In the genomic region with DNA sequence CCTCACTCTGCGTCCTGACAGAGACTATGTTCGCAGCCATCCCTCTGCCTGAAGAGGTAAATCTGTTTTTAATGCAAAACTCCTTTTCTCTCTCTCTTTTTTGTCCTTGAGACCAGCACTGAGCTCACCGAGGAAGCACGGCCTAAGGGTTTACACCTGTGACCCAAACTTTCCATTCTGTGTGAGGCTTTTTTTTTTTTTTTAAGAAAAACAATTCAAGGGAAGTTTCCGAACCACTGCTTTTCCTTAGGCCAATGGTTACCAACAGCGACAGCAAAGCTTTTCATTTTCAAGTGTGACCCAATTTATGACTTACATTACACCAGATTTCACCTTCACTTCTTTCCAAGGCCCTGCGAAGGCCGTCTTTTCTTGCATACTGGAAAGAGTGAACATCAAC, we compare ENCODE assay signal across 24 cellular contexts.
DNase-seq lines count a peak whose midpoint lies in the region; ATAC-seq and TF ChIP-seq lines count a peak whose summit lies in the region.
"Had no signal": no experiment of that assay in that cellular context is flagged by ENCODE, and none has a peak within 500 bp of the region (broad histone marks: within the 10 kb centered on the region; RNA-seq: fewer than 3 reads in every experiment).

No MANE protein-coding gene starts in this region.

- H2AFZ ChIP-seq in mammary epithelial cell (ENCODE audit: low read depth, low read length) (no peak overlapping the region), osteoblast (ENCODE audit: low read length) (no peak overlapping the region)

- H3K4me3 Mint-ChIP-seq in MCF 10A (ENCODE audit: unreplicated experiment) = no peak overlapping the region
- no peak overlapping the region for H3K4me3 Mint-ChIP-seq in WTC11
- H3K4me3 Mint-ChIP-seq: naive thymus-derived CD4-positive, alpha-beta T cell had no signal

- POLR2A ChIA-PET in MCF 10A (lab: Yijun Ruan, JAX) (interaction anchor here (0.6 to 6.5 kb wide), 8 partner anchors 9 to 917 kb away, joined by 3 to 59 read pairs (median 16); no protein-coding TSS in a partner anchor), WTC11 (lab: Charles Lee) (interaction anchor here (0.6 to 0.7 kb wide), 2 partner anchors 27 to 106 kb away, joined by 3 read pairs; no protein-coding TSS in a partner anchor)

- H3K27me3 ChIP-seq in mammary epithelial cell (ENCODE audit: insufficient read depth, low read length) = no peaks in the 10 kb centered on the region
- no peaks in the 10 kb centered on the region for H3K27me3 ChIP-seq in thyroid gland
- H3K27me3 ChIP-seq in osteoblast (ENCODE audit: insufficient read depth, low read length) = no peaks in the 10 kb centered on the region

- TF ChIP-seq POLR2A in thyroid gland (IDR thresholded peaks at IDR 0.05) = no peak

- no peaks in the 10 kb centered on the region for H3K36me3 Mint-ChIP-seq in MCF 10A (ENCODE audit: insufficient read depth, unreplicated experiment)
- H3K36me3 Mint-ChIP-seq in WTC11 = no peaks in the 10 kb centered on the region
- H3K36me3 Mint-ChIP-seq: CD4-positive, alpha-beta memory T cell; naive thymus-derived CD4-positive, alpha-beta T cell had no signal

- TF ChIP-seq CTCF in MCF 10A (IDR thresholded peaks at IDR 0.05; ENCODE audit: unreplicated experiment) (no peak), mammary epithelial cell (conservative IDR thresholded peaks at IDR 0.05 in 1 of 2, IDR thresholded peaks at IDR 0.05 in 1 of 2; ENCODE audit: extremely low read depth in 1 of 2, insufficient read depth in 1 of 2, low read depth in 1 of 2, low read length in 2 of 2) (no peak), WTC11 (IDR thresholded peaks at IDR 0.05) (no peak), thyroid gland (IDR thresholded peaks at IDR 0.05) (no peak), osteoblast (IDR thresholded peaks at IDR 0.05; ENCODE audit: extremely low read depth, low read depth, low read length) (no peak)

- H3K9me3 ChIP-seq in mammary epithelial cell (replicated peaks; ENCODE audit: insufficient read depth, low read length) = no peaks in the 10 kb centered on the region
- no peaks in the 10 kb centered on the region for H3K9me3 ChIP-seq in mesodermal cell (ENCODE audit: control insufficient read depth, low read length)
- H3K9me3 ChIP-seq in thyroid gland = no peaks in the 10 kb centered on the region
- H3K9me3 ChIP-seq in osteoblast (ENCODE audit: low read depth, low read length) = no peaks in the 10 kb centered on the region
- H3K9me3 ChIP-seq: psoas muscle had no signal

- CTCF ChIA-PET in MCF 10A (lab: Yijun Ruan, JAX) (interaction anchor here (0.6 to 1.9 kb wide), 7 partner anchors 9 to 1195 kb away, joined by 3 to 6 read pairs (median 3); no protein-coding TSS in a partner anchor), mammary epithelial cell (lab: Charles Lee; ENCODE audit: low non-redundant PET) (no interaction called here), WTC11 (lab: Charles Lee) (interaction anchor here (0.7 kb wide), 1 partner anchor 107 kb away, joined by 3 read pairs; no protein-coding TSS in a partner anchor)

- no peak overlapping the region for H3K4me3 ChIP-seq in mammary epithelial cell (replicated peaks in 1 of 3; ENCODE audit: insufficient read depth in 1 of 3, low read depth in 2 of 3, low read length in 3 of 3)
- H3K4me3 ChIP-seq in mesodermal cell (ENCODE audit: extremely low read depth, insufficient read depth, low read length, poor library complexity, severe bottlenecking) = no peak overlapping the region
- H3K4me3 ChIP-seq in thyroid gland (replicated peaks in 1 of 3) = no peak overlapping the region
- no peak overlapping the region for H3K4me3 ChIP-seq in osteoblast (ENCODE audit: insufficient read depth, low read length)
- H3K4me3 ChIP-seq: psoas muscle had no signal

- ATAC-seq in WTC11 (no peak), GM19023 (IDR thresholded peaks at IDR 0.05; ENCODE audit: unreplicated experiment) (no peak)
- ATAC-seq: naive thymus-derived CD4-positive, alpha-beta T cell; psoas muscle had no signal

- H3K27ac ChIP-seq in mammary epithelial cell (ENCODE audit: insufficient read depth, low read depth, low read length) = no peak overlapping the region
- peak overlapping the region; percentile 24 for H3K27ac ChIP-seq in mesodermal cell (ENCODE audit: low read depth, low read length, severe bottlenecking)
- H3K27ac ChIP-seq in thyroid gland = no peak overlapping the region
- H3K27ac ChIP-seq in osteoblast (ENCODE audit: low read depth, low read length) = no peak overlapping the region
- H3K27ac ChIP-seq: KMS-11, psoas muscle had no signal

- DNase-seq in MCF 10A (ENCODE audit: unreplicated experiment) (no peak), mammary epithelial cell (no peak), WTC11 (ENCODE audit: low spot score) (no peak), thyroid gland (no peak), osteoblast (ENCODE audit: insufficient read length, low spot score, missing footprints) (no peak)
- DNase-seq in activated CD8-positive, alpha-beta memory T cell treated with anti-CD3 and anti-CD28 coated beads, Interleukin-2, amount 50 U/mL, for 4 hours = no peak
- DNase-seq: activated CD8-positive, alpha-beta memory T cell treated with anti-CD3 and anti-CD28 coated beads for 24 hours; activated effector memory CD4-positive, alpha-beta T cell treated with Interleukin-2 at 50 U/mL for 16 hours; amniotic stem cell; CD4-positive, alpha-beta memory T cell; cerebellar nuclear complex; DMS79; effector CD8-positive, alpha-beta T cell; glutamatergic neuron; naive thymus-derived CD4-positive, alpha-beta T cell; NCI-H1105; NCI-H2107; NCI-H524; psoas muscle; SIG-M5; stimulated activated CD8-positive, alpha-beta memory T cell treated with anti-CD3 and anti-CD28 coated beads, Interleukin-4, amount 100 ng/mL, for 48 hours had no signal

- dilution Hi-C loops in mammary epithelial cell (cut with HindIII; ENCODE audit: low sequenced_read_pairs) = loop anchor here (5.0 to 25.0 kb wide), 3 partner anchors 78 to 197 kb away; a partner anchor contains a TSS

- H3K9me3 Mint-ChIP-seq in MCF 10A (ENCODE audit: unreplicated experiment) (peaks cover 6% of the 10 kb centered on the region), WTC11 (no peaks in the 10 kb centered on the region)
- H3K9me3 Mint-ChIP-seq: CD4-positive, alpha-beta memory T cell; naive thymus-derived CD4-positive, alpha-beta T cell had no signal

- H3K4me2 ChIP-seq in mammary epithelial cell (ENCODE audit: insufficient read depth, low read depth, low read length) (no peak overlapping the region), osteoblast (ENCODE audit: insufficient read depth, low read length) (no peak overlapping the region)
- H3K4me2 ChIP-seq: KMS-11 had no signal

- H3K79me2 ChIP-seq in mammary epithelial cell (ENCODE audit: insufficient read depth, low read length) (peaks cover 65% of the 10 kb centered on the region), osteoblast (ENCODE audit: insufficient read depth, low read length) (no peaks in the 10 kb centered on the region)

- H3K4me1 Mint-ChIP-seq in MCF 10A (ENCODE audit: insufficient read depth, unreplicated experiment) = peaks cover 81% of the 10 kb centered on the region
- peaks cover 83% of the 10 kb centered on the region for H3K4me1 Mint-ChIP-seq in WTC11

- H3K27me3 Mint-ChIP-seq in MCF 10A (ENCODE audit: insufficient read depth, unreplicated experiment) = no peaks in the 10 kb centered on the region
- H3K27me3 Mint-ChIP-seq in WTC11 (ENCODE audit: low read depth) = no peaks in the 10 kb centered on the region

- no peak overlapping the region for H3K9ac ChIP-seq in mammary epithelial cell (ENCODE audit: insufficient read depth, low read length)
- H3K9ac ChIP-seq: KMS-11 had no signal

- BruUV-seq in MCF 10A (replicated peaks; lab: Mats Ljungman, UMichigan) = no TSS peak
- BruUV-seq in mammary epithelial cell (replicated peaks; lab: Mats Ljungman, UMichigan) = no TSS peak

- H3K4me1 ChIP-seq in mammary epithelial cell (ENCODE audit: insufficient read depth, low read length) = peaks cover 79% of the 10 kb centered on the region
- peaks cover 53% of the 10 kb centered on the region for H3K4me1 ChIP-seq in mesodermal cell (ENCODE audit: control insufficient read depth, insufficient read depth, low read length, poor library complexity, severe bottlenecking)
- H3K4me1 ChIP-seq in thyroid gland = peaks cover 0 to 6% of the 10 kb centered on the region in 2 donors
- peaks cover 9% of the 10 kb centered on the region for H3K4me1 ChIP-seq in osteoblast (ENCODE audit: insufficient read depth, low read length)
- H3K4me1 ChIP-seq: psoas muscle had no signal

- no peaks in the 10 kb centered on the region for H4K20me1 ChIP-seq in mammary epithelial cell (ENCODE audit: insufficient read depth, low read length)
- H4K20me1 ChIP-seq in osteoblast (ENCODE audit: insufficient read depth, low read length) = no peaks in the 10 kb centered on the region

- in situ Hi-C loops in mammary epithelial cell (cut with MboI; ENCODE audit: low sequenced_read_pairs in 2 of 2) = loop anchor here in 1 of 2 donors (5.0 to 25.0 kb wide), 2 partner anchors 102 to 197 kb away; a partner anchor contains a TSS

- intact Hi-C loops in MCF 10A (cut with micrococcal nuclease) = loop anchor here (5.0 kb wide), 4 partner anchors 38 to 92 kb away; no protein-coding TSS in a partner anchor
- intact Hi-C loops in mammary epithelial cell (cut with micrococcal nuclease) = loop anchor here (5.0 kb wide), 2 partner anchors 57 to 92 kb away; no protein-coding TSS in a partner anchor
- intact Hi-C loops in thyroid gland (cut with DNase I) = no loop called here

- H3K27ac Mint-ChIP-seq in MCF 10A (ENCODE audit: low read depth, unreplicated experiment) (peak overlapping the region; percentile 97), WTC11 (peak overlapping the region; percentile 72)
- H3K27ac Mint-ChIP-seq: naive thymus-derived CD4-positive, alpha-beta T cell had no signal

- no peaks in the 10 kb centered on the region for H3K36me3 ChIP-seq in mammary epithelial cell (ENCODE audit: insufficient read depth, low read length)
- H3K36me3 ChIP-seq in mesodermal cell (ENCODE audit: control insufficient read depth, insufficient read depth, low read length) = no peaks in the 10 kb centered on the region
- H3K36me3 ChIP-seq in thyroid gland = no peaks in the 10 kb centered on the region
- H3K36me3 ChIP-seq in osteoblast (ENCODE audit: insufficient read depth, low read length) = no peaks in the 10 kb centered on the region

- WGBS in mammary epithelial cell (ENCODE audit: low coverage, missing lambda C conversion rate) = 83% methylated on average over 8 of the region's 8 CpGs
- WGBS in mesodermal cell (ENCODE audit: insufficient coverage in 2 of 2), 2 experiments = 94 to 100% methylated on average over 2 to 4 of the region's 8 CpGs
- WGBS in thyroid gland, 2 donors = 84 to 87% methylated on average over 8 of the region's 8 CpGs

TF ChIP-seq in WTC11, 78 proteins besides CTCF, POLR2A, EP300 and RAD21 (continues in another document):
- no peak for TF ChIP-seq ESRRA (CRISPR knock-in tag; IDR thresholded peaks at IDR 0.05; ENCODE audit: borderline replicate concordance)
- no peak for TF ChIP-seq ETV6 (CRISPR knock-in tag; IDR thresholded peaks at IDR 0.05)
- no peak for TF ChIP-seq HMGA2 (CRISPR knock-in tag; IDR thresholded peaks at IDR 0.05)
